In genomic region chr22:38272373-38273134, GRCh38 we compare ENCODE assay signal across 8 cellular contexts. TPM values are rescaled to one million over a fixed set of nuclear protein-coding genes. Genes with fewer than 3 reads are reported as not detected.
DNase-seq lines count a peak whose midpoint lies in the region; ATAC-seq and TF ChIP-seq lines count a peak whose summit lies in the region.

Gene TMEM184B, minus strand, starts transcription at chr22:38273010. Its CDS starts 25,049 bp downstream, at chr22:38247961.

- TF ChIP-seq CTCF in IMR-90 (conservative IDR thresholded peaks at IDR 0.05; ENCODE audit: low read depth, low read length) (no peak), SU-DHL-6 (IDR thresholded peaks at IDR 0.05; ENCODE audit: insufficient read depth, low read length, poor library complexity, severe bottlenecking) (no peak), parathyroid adenoma (IDR thresholded peaks at IDR 0.05) (no peak)

- peak within 1 kb of the TSS; percentile 80; the same call in 1 of the 2 replicates for H2BK20ac ChIP-seq in IMR-90 (ENCODE audit: low read depth, low read length)

- H3K18ac ChIP-seq in IMR-90 (ENCODE audit: low read depth, low read length) = peak within 1 kb of the TSS; percentile 74

- peak within 1 kb of the TSS; percentile 88 for H2AK5ac ChIP-seq in IMR-90 (ENCODE audit: low read depth, low read length)

- peak within 1 kb of the TSS; percentile 94 for H3K4me3 Mint-ChIP-seq in activated naive CD8-positive, alpha-beta T cell treated with anti-CD3 and anti-CD28 coated beads, Interleukin-2, amount 10 ng/mL, durations not matched to agents 7 days and 5 days

- H3K23ac ChIP-seq in IMR-90 (ENCODE audit: low read depth, low read length) = peak within 1 kb of the TSS; percentile 99

- no peaks in the 10 kb centered on the region; the same call in 1 of the 2 replicates for H3K36me3 ChIP-seq in BLaER1
- H3K36me3 ChIP-seq in IMR-90 (ENCODE audit: control insufficient read depth, insufficient read depth, low read length) = peaks cover 2% of the 10 kb centered on the region; the same call in 1 of the 2 replicates
- H3K36me3 ChIP-seq in SU-DHL-6 (ENCODE audit: low read length) = no peaks in the 10 kb centered on the region
- H3K36me3 ChIP-seq in parathyroid adenoma (ENCODE audit: control insufficient read depth, insufficient read depth, low read length) = no peaks in the 10 kb centered on the region
- no peaks in the 10 kb centered on the region for H3K36me3 ChIP-seq in thymus (ENCODE audit: control insufficient read depth, insufficient read depth)

- H3K27ac ChIP-seq in BLaER1 = peak within 1 kb of the TSS; percentile 90
- peak within 1 kb of the TSS; percentile 97 for H3K27ac ChIP-seq in IMR-90 (ENCODE audit: insufficient read depth, low read length)
- H3K27ac ChIP-seq in SU-DHL-6 (ENCODE audit: low read depth, low read length) = no peak within 1 kb of the TSS
- H3K27ac ChIP-seq in parathyroid adenoma = peak within 1 kb of the TSS; percentile 82
- H3K27ac ChIP-seq in thymus (ENCODE audit: low read depth) = peak within 1 kb of the TSS; percentile 80

- H3K4me3 ChIP-seq in BLaER1 (peak within 1 kb of the TSS; percentile 99), IMR-90 (ENCODE audit: insufficient read depth, low read depth, low read length) (peak within 1 kb of the TSS; percentile 96), SU-DHL-6 (ENCODE audit: insufficient read depth, low read length, poor library complexity, severe bottlenecking) (peak within 1 kb of the TSS; percentile 60), parathyroid adenoma (ENCODE audit: low read depth, low read length) (peak within 1 kb of the TSS; percentile 88), thymus (ENCODE audit: low read length) (peak within 1 kb of the TSS; percentile 94)

- H3K4me1 ChIP-seq in BLaER1 = peaks cover 69% of the 10 kb centered on the region
- peaks cover 19% of the 10 kb centered on the region for H3K4me1 ChIP-seq in IMR-90 (ENCODE audit: control insufficient read depth, insufficient read depth, low read length)
- H3K4me1 ChIP-seq in parathyroid adenoma = peaks cover 5% of the 10 kb centered on the region
- H3K4me1 ChIP-seq in thymus (ENCODE audit: control insufficient read depth, insufficient read depth, low read length) = peaks cover 7% of the 10 kb centered on the region

- H3K56ac ChIP-seq in IMR-90 (ENCODE audit: extremely low read depth, insufficient read depth, low read length) = peak within 1 kb of the TSS; percentile 75

- no peaks in the 10 kb centered on the region for H3K9me3 Mint-ChIP-seq in activated naive CD8-positive, alpha-beta T cell treated with anti-CD3 and anti-CD28 coated beads, Interleukin-2, amount 10 ng/mL, durations not matched to agents 7 days and 5 days

- H2AFZ ChIP-seq in IMR-90 (replicated peaks; ENCODE audit: low read length, poor library complexity) (peak within 1 kb of the TSS; percentile 97), SU-DHL-6 (ENCODE audit: low read depth, low read length, severe bottlenecking) (peak within 1 kb of the TSS; percentile 100), parathyroid adenoma (peak within 1 kb of the TSS; percentile 97)

- H3K9ac ChIP-seq in BLaER1 (peak within 1 kb of the TSS; percentile 94), IMR-90 (ENCODE audit: low read depth, low read length) (peak within 1 kb of the TSS; percentile 96), SU-DHL-6 (ENCODE audit: low read length) (peak within 1 kb of the TSS; percentile 86), parathyroid adenoma (peak within 1 kb of the TSS; percentile 67)

- peak within 1 kb of the TSS; percentile 95 for H3K27ac Mint-ChIP-seq in activated naive CD8-positive, alpha-beta T cell treated with anti-CD3 and anti-CD28 coated beads, Interleukin-2, amount 10 ng/mL, durations not matched to agents 7 days and 5 days

- intact Hi-C loops in IMR-90 (cut with micrococcal nuclease) = no loop called here
- intact Hi-C loops in Right ventricle myocardium superior (cut with DNase I) = no loop called here

- no peaks in the 10 kb centered on the region for H3K9me2 ChIP-seq in SU-DHL-6 (replicated peaks; ENCODE audit: insufficient read depth, low read length)

- in situ Hi-C loops in IMR-90 (cut with MboI; ENCODE audit: low sequenced_read_pairs) = no loop called here

- peak within 1 kb of the TSS; percentile 99 for H2AK9ac ChIP-seq in IMR-90 (replicated peaks; ENCODE audit: low read depth, low read length, poor library complexity)

- WGBS in IMR-90 (ENCODE audit: extremely low coverage in 2 of 2, insufficient read length in 1 of 2), 2 experiments = 0% methylated on average over 47 of the region's 97 CpGs; no CpG with 5 or more reads in 1 of the 2 experiments
- WGBS in thymus = under 1% methylated on average over 97 of the region's 97 CpGs

- H3K27me3 ChIP-seq in BLaER1 = no peaks in the 10 kb centered on the region
- H3K27me3 ChIP-seq in IMR-90 (ENCODE audit: control insufficient read depth, insufficient read depth, low read length) = no peaks in the 10 kb centered on the region
- H3K27me3 ChIP-seq in SU-DHL-6 (ENCODE audit: low read length) = no peaks in the 10 kb centered on the region
- no peaks in the 10 kb centered on the region for H3K27me3 ChIP-seq in parathyroid adenoma (ENCODE audit: control insufficient read depth, insufficient read depth, low read length)
- no peaks in the 10 kb centered on the region for H3K27me3 ChIP-seq in thymus (ENCODE audit: control insufficient read depth, insufficient read depth)

- peak within 1 kb of the TSS; percentile 92 to 98 for H4K8ac ChIP-seq in IMR-90 (ENCODE audit: low read depth in 2 of 2, low read length in 2 of 2)

- H3K79me2 ChIP-seq in SU-DHL-6 (ENCODE audit: insufficient read depth, low read length) = no peaks in the 10 kb centered on the region
- H3K79me2 ChIP-seq in parathyroid adenoma = peaks cover 14% of the 10 kb centered on the region

- peak; percentile 77 for ATAC-seq in GM19324 (IDR thresholded peaks at IDR 0.05; ENCODE audit: low FRiP score, unreplicated experiment)
- peak; percentile 95 for ATAC-seq in IMR-90 (ENCODE audit: low read depth)
- peak; percentile 94 for ATAC-seq in activated naive CD8-positive, alpha-beta T cell treated with anti-CD3 and anti-CD28 coated beads, Interleukin-2, amount 10 ng/mL, durations not matched to agents 7 days and 5 days (ENCODE audit: low read depth)
- ATAC-seq in Right ventricle myocardium superior (ENCODE audit: poor library complexity) = peak; percentile 97

- dilution Hi-C loops in IMR-90 (cut with HindIII; ENCODE audit: low sequenced_read_pairs, unreplicated experiment) = no loop called here

- H2BK120ac ChIP-seq in IMR-90 (ENCODE audit: low read depth, low read length) = peak within 1 kb of the TSS; percentile 84

- peak within 1 kb of the TSS; percentile 85 for H3K4ac ChIP-seq in IMR-90 (ENCODE audit: low read depth, low read length)

- H3K14ac ChIP-seq in IMR-90 (replicated peaks; ENCODE audit: low read depth, low read length) = peak within 1 kb of the TSS; percentile 98

- CTCF ChIA-PET in IMR-90 (lab: Yijun Ruan, JAX) = interaction anchor here (0.6 kb wide), 1 partner anchor 15 kb away, joined by 6 read pairs; no protein-coding TSS in a partner anchor

- H3K36me3 Mint-ChIP-seq in activated naive CD8-positive, alpha-beta T cell treated with anti-CD3 and anti-CD28 coated beads, Interleukin-2, amount 10 ng/mL, durations not matched to agents 7 days and 5 days = no peaks in the 10 kb centered on the region

- H4K20me1 ChIP-seq in BLaER1 = peaks cover 39% of the 10 kb centered on the region
- H4K20me1 ChIP-seq in IMR-90 (ENCODE audit: insufficient read depth, low read length) = peaks cover 51% of the 10 kb centered on the region
- no peaks in the 10 kb centered on the region for H4K20me1 ChIP-seq in SU-DHL-6 (ENCODE audit: low read depth, low read length)

- H3K4me1 Mint-ChIP-seq in activated naive CD8-positive, alpha-beta T cell treated with anti-CD3 and anti-CD28 coated beads, Interleukin-2, amount 10 ng/mL, durations not matched to agents 7 days and 5 days = peaks cover 40% of the 10 kb centered on the region

- peak within 1 kb of the TSS; percentile 87 for H4K91ac ChIP-seq in IMR-90 (ENCODE audit: insufficient read depth, low read depth, low read length)

- peak; percentile 58 for DNase-seq in IMR-90
- peak; percentile 95 for DNase-seq in activated naive CD8-positive, alpha-beta T cell treated with anti-CD3 and anti-CD28 coated beads, Interleukin-2, amount 10 ng/mL, durations not matched to agents 7 days and 5 days
- DNase-seq in Right ventricle myocardium superior = peak; percentile 90

- peak within 1 kb of the TSS; percentile 85; the same call in 2 of the 3 replicates for H2BK15ac ChIP-seq in IMR-90 (ENCODE audit: low read depth, low read length)

- no TSS peak for BruUV-seq in IMR-90 (replicated peaks; lab: Mats Ljungman, UMichigan)

- peak within 1 kb of the TSS; percentile 88 for H2BK5ac ChIP-seq in IMR-90 (ENCODE audit: low read depth, low read length, poor library complexity, severe bottlenecking)

- 0 out of 2 replicates have a peak, but pooled peaks have one; percentile 6 for TF ChIP-seq RAD21 in IMR-90 (IDR thresholded peaks at IDR 0.05; ENCODE audit: low read length)

- peaks cover 12 to 58% of the 10 kb centered on the region in 2 experiments; a peak in 3 of 4 replicates for H3K79me1 ChIP-seq in IMR-90 (ENCODE audit: low read depth in 1 of 2, low read length in 2 of 2)

- H3K4me2 ChIP-seq in BLaER1 = peak within 1 kb of the TSS; percentile 89
- peak within 1 kb of the TSS; percentile 97 for H3K4me2 ChIP-seq in IMR-90 (ENCODE audit: low read depth, low read length)
- peak within 1 kb of the TSS; percentile 87 for H3K4me2 ChIP-seq in SU-DHL-6 (ENCODE audit: low read depth, low read length, poor library complexity, severe bottlenecking)
- peak within 1 kb of the TSS; percentile 97 for H3K4me2 ChIP-seq in parathyroid adenoma (ENCODE audit: low read length)

- peak within 1 kb of the TSS; percentile 95 for H4K5ac ChIP-seq in IMR-90 (ENCODE audit: low read depth, low read length)

- POLR2A ChIA-PET in IMR-90 (lab: Charles Lee; ENCODE audit: unreplicated experiment) = interaction anchor here (0.6 kb wide), 1 partner anchor 285 kb away, joined by 13 read pairs; no protein-coding TSS in a partner anchor
- POLR2A ChIA-PET in activated naive CD8-positive, alpha-beta T cell treated with anti-CD3 and anti-CD28 coated beads, Interleukin-2, amount 10 ng/mL, durations not matched to agents 7 days and 5 days (lab: Charles Lee) = interaction anchor here (1.8 kb wide), 1 partner anchor 45 kb away, joined by 3 read pairs; no protein-coding TSS in a partner anchor

- H3F3A ChIP-seq in SU-DHL-6 (ENCODE audit: insufficient read depth) = no peaks in the 10 kb centered on the region

- TF ChIP-seq POLR2A in IMR-90 (IDR thresholded peaks at IDR 0.05; ENCODE audit: low read depth, low read length) = peak; percentile 86

- H3K9me3 ChIP-seq in BLaER1 (no peaks in the 10 kb centered on the region), IMR-90 (ENCODE audit: control insufficient read depth, insufficient read depth, low read length) (no peaks in the 10 kb centered on the region), SU-DHL-6 (ENCODE audit: insufficient read depth, low read length) (no peaks in the 10 kb centered on the region), parathyroid adenoma (ENCODE audit: control insufficient read depth, low read length) (no peaks in the 10 kb centered on the region), thymus (ENCODE audit: control insufficient read depth) (no peaks in the 10 kb centered on the region)

- H3K9me1 ChIP-seq in IMR-90 (ENCODE audit: insufficient read depth, low read length) = peaks cover 31% of the 10 kb centered on the region

- peaks cover 5% of the 10 kb centered on the region for H3K27me3 Mint-ChIP-seq in activated naive CD8-positive, alpha-beta T cell treated with anti-CD3 and anti-CD28 coated beads, Interleukin-2, amount 10 ng/mL, durations not matched to agents 7 days and 5 days

RNA-seq across cellular contexts. Expression of gene TMEM184B, which starts in this region (rescaled TPM):
- total RNA-seq in IMR-90 (2012; rRNA removed) (9.1 and 9.2 TPM in 2 replicates), Right ventricle myocardium superior (42.2 TPM)
- polyA plus RNA-seq in IMR-90 (2012; rRNA removed) (81.1 and 87.5 TPM in 2 replicates), thymus (11.2 TPM)
- polyA plus RNA-seq in IMR-90 (2012; cell fraction: cytosol; rRNA removed) = 40.0 and 98.4 TPM in 2 replicates
- polyA plus RNA-seq in IMR-90 (2012; cell fraction: nucleus; rRNA removed; ENCODE audit: low replicate concordance) = 132 and 272 TPM in 2 replicates
- 10 to 100 TPM; 29.7 to 31.5 TPM for total RNA-seq in activated naive CD8-positive, alpha-beta T cell treated with anti-CD3 and anti-CD28 coated beads, Interleukin-2, amount 10 ng/mL, durations not matched to agents 7 days and 5 days
